ENCODE assay signal across 7 cellular contexts in the genomic region with DNA sequence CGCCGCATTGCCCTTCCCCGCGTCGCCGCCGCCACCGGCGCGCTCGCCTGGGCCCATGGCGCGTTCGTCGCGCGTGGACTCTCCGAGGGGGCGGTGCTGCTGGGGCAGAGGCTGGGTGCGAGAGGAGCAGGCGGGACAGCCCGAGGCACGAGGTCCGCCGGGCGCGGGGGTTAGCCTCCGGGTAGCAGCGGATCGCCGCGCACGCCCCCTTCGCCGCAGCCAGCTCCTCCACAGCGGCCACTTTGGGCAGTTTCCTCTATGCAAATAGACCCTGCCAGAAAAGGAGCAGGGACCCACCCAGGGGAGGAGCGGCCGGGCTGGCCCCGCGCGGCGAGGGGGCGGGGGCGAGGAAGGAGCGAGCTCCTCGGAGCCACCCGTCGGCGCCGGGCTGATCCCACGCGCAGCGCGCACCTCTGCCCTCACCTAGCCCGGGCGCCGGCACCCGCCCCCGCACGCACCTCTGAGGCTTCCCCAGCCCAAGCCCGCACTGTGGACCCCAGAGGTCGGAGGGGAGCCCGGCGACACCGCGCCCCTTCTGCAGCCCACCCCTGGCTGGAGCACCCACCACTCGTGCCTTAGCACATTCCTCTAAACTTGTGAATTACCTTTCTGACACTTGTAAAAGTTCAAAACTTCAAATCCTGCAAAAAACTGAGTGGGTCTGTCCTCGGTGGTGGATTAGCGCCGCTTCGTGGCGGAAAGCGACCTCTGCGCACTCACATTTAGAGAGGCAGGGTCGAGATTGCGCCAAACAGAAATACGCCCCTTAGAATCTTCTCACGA. TPM values are rescaled to one million over a fixed set of nuclear protein-coding genes. Genes with fewer than 3 reads are reported as not detected.
DNase-seq lines count a peak whose midpoint lies in the region; ATAC-seq and TF ChIP-seq lines count a peak whose summit lies in the region.

A gene (minus strand): TSS at position 253 of the 783 bp plus-strand sequence.

- H3K36me3 ChIP-seq in naive thymus-derived CD4-positive, alpha-beta T cell (ENCODE audit: control insufficient read depth in 2 of 3, insufficient read depth in 3 of 3, low read length in 3 of 3) = no peaks in the 10 kb centered on the region
- H3K36me3 ChIP-seq in tibial nerve = peaks cover 0 to 17% (median 0%) of the 10 kb centered on the region in 3 donors

- peaks cover 61% of the 10 kb centered on the region for H3K27me3 Mint-ChIP-seq in activated T-cell treated with anti-CD3 and anti-CD28 coated beads, Interleukin-2, amount 50 U/mL, for 72 hours (ENCODE audit: low read depth)
- H3K27me3 Mint-ChIP-seq in naive thymus-derived CD4-positive, alpha-beta T cell = peaks cover 48 to 58% (median 53%) of the 10 kb centered on the region in 5 donors

- no peaks in the 10 kb centered on the region for H3K4me1 ChIP-seq in naive thymus-derived CD4-positive, alpha-beta T cell (ENCODE audit: control insufficient read depth in 2 of 2, insufficient read depth in 2 of 2, low read length in 2 of 2)
- peaks cover 0 to 54% (median 8%) of the 10 kb centered on the region in 4 donors for H3K4me1 ChIP-seq in tibial nerve

- H3K9me3 Mint-ChIP-seq in activated T-cell treated with anti-CD3 and anti-CD28 coated beads, Interleukin-2, amount 50 U/mL, for 72 hours = peaks cover 7 to 10% of the 10 kb centered on the region in 2 donors
- peaks cover 0 to 22% (median 13%) of the 10 kb centered on the region in 11 donors for H3K9me3 Mint-ChIP-seq in naive thymus-derived CD4-positive, alpha-beta T cell

- CTCF ChIA-PET in naive thymus-derived CD4-positive, alpha-beta T cell (lab: Charles Lee) = interaction anchor here (0.8 kb wide), 1 partner anchor 386 kb away, joined by 3 read pairs; a partner anchor contains a TSS

- H3K4me1 Mint-ChIP-seq in activated T-cell treated with anti-CD3 and anti-CD28 coated beads, Interleukin-2, amount 50 U/mL, for 72 hours (ENCODE audit: low read depth) = peaks cover 5% of the 10 kb centered on the region
- peaks cover 0 to 13% (median 7%) of the 10 kb centered on the region in 7 donors for H3K4me1 Mint-ChIP-seq in naive thymus-derived CD4-positive, alpha-beta T cell

- intact Hi-C loops in naive thymus-derived CD4-positive, alpha-beta T cell (cut with micrococcal nuclease) = loop anchor here (1.0 to 2.0 kb wide), 3 partner anchors 36 to 356 kb away; a partner anchor contains a TSS

- no peak within 1 kb of the TSS for H3K27ac ChIP-seq in naive thymus-derived CD4-positive, alpha-beta T cell (ENCODE audit: low read depth, low read length)
- peak within 1 kb of the TSS in 1 of 4 donors; percentile 50 for H3K27ac ChIP-seq in tibial nerve

- 1% methylated on average over 14 to 67 of the region's 78 CpGs for WGBS in tibial nerve, 2 donors

- no peak for TF ChIP-seq EP300 in tibial nerve (IDR thresholded peaks at IDR 0.05)

- peaks cover 9 to 17% of the 10 kb centered on the region in 2 donors for H3K36me3 Mint-ChIP-seq in activated T-cell treated with anti-CD3 and anti-CD28 coated beads, Interleukin-2, amount 50 U/mL, for 72 hours (ENCODE audit: insufficient read depth in 2 of 2)
- H3K36me3 Mint-ChIP-seq in naive thymus-derived CD4-positive, alpha-beta T cell = peaks cover 4 to 15% (median 12%) of the 10 kb centered on the region in 5 donors

- H3K9me3 ChIP-seq in naive thymus-derived CD4-positive, alpha-beta T cell (ENCODE audit: control insufficient read depth in 2 of 3, low read length in 3 of 3) = peaks cover 0 to 10% (median 9%) of the 10 kb centered on the region in 3 experiments
- H3K9me3 ChIP-seq in tibial nerve = peaks cover 0 to 14% (median 6%) of the 10 kb centered on the region in 4 donors

- no peak within 1 kb of the TSS for H3K27ac Mint-ChIP-seq in activated T-cell treated with anti-CD3 and anti-CD28 coated beads, Interleukin-2, amount 50 U/mL, for 72 hours
- H3K27ac Mint-ChIP-seq in naive thymus-derived CD4-positive, alpha-beta T cell = no peak within 1 kb of the TSS

- POLR2A ChIA-PET in naive thymus-derived CD4-positive, alpha-beta T cell (lab: Charles Lee) = interaction anchor here (0.7 kb wide), 1 partner anchor 169 kb away, joined by 4 read pairs; no protein-coding TSS in a partner anchor

- ATAC-seq in GM19372 (IDR thresholded peaks at IDR 0.05; ENCODE audit: low read depth, unreplicated experiment) = peak; percentile 58
- ATAC-seq in activated T-cell treated with anti-CD3 and anti-CD28 coated beads, Interleukin-2, amount 50 U/mL, for 72 hours (replicated peaks in 1 of 2) = peak; percentile 62 to 65
- peak; percentile 72 for ATAC-seq in naive thymus-derived CD4-positive, alpha-beta T cell
- no peak for ATAC-seq in HG03457 (IDR thresholded peaks at IDR 0.05; ENCODE audit: unreplicated experiment)

- peak; percentile 13 for DNase-seq in NCI-H2171 (lab: John Stamatoyannopoulos, UW)
- peak; percentile 36 to 47 for DNase-seq in activated T-cell treated with anti-CD3 and anti-CD28 coated beads, Interleukin-2, amount 50 U/mL, for 72 hours
- peak; percentile 11 for DNase-seq in fibroblast of peridontal ligament (ENCODE audit: extremely low read depth)
- peak; percentile 21 to 48 (median 36) for DNase-seq in naive thymus-derived CD4-positive, alpha-beta T cell
- peak in 1 of 2 donors; percentile 54 for DNase-seq in tibial nerve (ENCODE audit: low spot score in 2 of 2)

- H3K4me3 ChIP-seq in naive thymus-derived CD4-positive, alpha-beta T cell (ENCODE audit: low read length) = peak within 1 kb of the TSS; percentile 0
- peak within 1 kb of the TSS; percentile 22 to 54 (median 32) for H3K4me3 ChIP-seq in tibial nerve

- TF ChIP-seq CTCF in tibial nerve (IDR thresholded peaks at IDR 0.05) = peak; percentile 25 to 74 (median 61)

- peak within 1 kb of the TSS; percentile 77 to 79 for H3K4me3 Mint-ChIP-seq in activated T-cell treated with anti-CD3 and anti-CD28 coated beads, Interleukin-2, amount 50 U/mL, for 72 hours
- H3K4me3 Mint-ChIP-seq in naive thymus-derived CD4-positive, alpha-beta T cell = peak within 1 kb of the TSS; percentile 73 to 91 (median 84)

- peaks cover 0 to 5% of the 10 kb centered on the region in 2 donors for H3K27me3 ChIP-seq in naive thymus-derived CD4-positive, alpha-beta T cell (ENCODE audit: control insufficient read depth in 2 of 2, insufficient read depth in 2 of 2, low read length in 2 of 2)
- H3K27me3 ChIP-seq in tibial nerve = peaks cover 0 to 13% of the 10 kb centered on the region in 2 donors

- no peak for TF ChIP-seq POLR2A in tibial nerve (IDR thresholded peaks at IDR 0.05)

RNA-seq across cellular contexts. Expression of the gene that starts here (rescaled TPM):
- under 1 TPM; 0.44 to 0.86 TPM for total RNA-seq in activated T-cell treated with anti-CD3 and anti-CD28 coated beads, Interleukin-2, amount 50 U/mL, for 72 hours
- under 1 TPM in 3 of 5 experiments, not detected in 2; 0.13 to 0.32 (median 0.22) TPM for total RNA-seq in naive thymus-derived CD4-positive, alpha-beta T cell
- not detected for polyA plus RNA-seq in naive thymus-derived CD4-positive, alpha-beta T cell
- 10 to 100 TPM in 3 of 4 donors, 1 to 10 TPM in 1; 7.9 to 20.4 (median 12.0) TPM for total RNA-seq in tibial nerve

Comparison
In these comparisons a context has a peak if more than half of its experiments do, and no peak if none do; other contexts are left out.
1. RNA of the gene that starts here (total RNA-seq): 7.9 to 20.4 TPM in tibial nerve; 0.44 to 0.86 TPM in activated T-cell treated with anti-CD3 and anti-CD28 coated beads, Interleukin-2, amount 50 U/mL, for 72 hours and 0.13 to 0.32 TPM in naive thymus-derived CD4-positive, alpha-beta T cell; every median in the first group is over 4 times any median in the second.
2. Peak in DNase-seq and ATAC-seq in activated T-cell treated with anti-CD3 and anti-CD28 coated beads, Interleukin-2, amount 50 U/mL, for 72 hours; RNA of the gene not detected or under 1 TPM.
3. Peak in DNase-seq, ATAC-seq and H3K4me3 ChIP-seq in naive thymus-derived CD4-positive, alpha-beta T cell; RNA of the gene not detected or under 1 TPM.